Comparison of ENCODE assay signal across 1 cellular context in genomic region chr1:208225954-208226937, GRCh38.
A peak's percentile ranks its signal among the peaks of the same experiment; 100 is the strongest.
TF ChIP-seq lines count a peak whose summit lies in the region.

No MANE protein-coding gene starts in this region.

TF ChIP-seq in K562, 482 proteins besides CTCF, POLR2A, EP300 and RAD21 (continued from another document):
- no peak for TF ChIP-seq KAT2B (IDR thresholded peaks at IDR 0.05; ENCODE audit: low read depth, low read length)
- peak; percentile 61 for TF ChIP-seq TCF3 (CRISPR knock-in tag; IDR thresholded peaks at IDR 0.05)
- TF ChIP-seq NR2C1 (IDR thresholded peaks at IDR 0.05), result no peak
- TF ChIP-seq NR2C1 (tag; IDR thresholded peaks at IDR 0.05), result peak; percentile 76
- TF ChIP-seq ZBTB17 (CRISPR knock-in tag; IDR thresholded peaks at IDR 0.05), result peak; percentile 24; the same call in 1 of the 2 replicates
- no peak for TF ChIP-seq ATF2 (CRISPR knock-in tag; IDR thresholded peaks at IDR 0.05)
- TF ChIP-seq MCM3 (IDR thresholded peaks at IDR 0.05), result no peak
- no peak for TF ChIP-seq PTRF (tag; IDR thresholded peaks at IDR 0.05)
- TF ChIP-seq MYC (IDR thresholded peaks at IDR 0.05; ENCODE audit: low read depth, low read length), result no peak
- no peak for TF ChIP-seq MYC (CRISPR knock-in tag; IDR thresholded peaks at IDR 0.05; ENCODE audit: borderline replicate concordance, low read depth)
- TF ChIP-seq ZNF583 (CRISPR knock-in tag; IDR thresholded peaks at IDR 0.05), result peak; percentile 80
- TF ChIP-seq CHD2 (IDR thresholded peaks at IDR 0.05; ENCODE audit: low read depth, low read length), result no peak
- TF ChIP-seq HMBOX1 (IDR thresholded peaks at IDR 0.05), result no peak
- no peak for TF ChIP-seq E2F1 (CRISPR knock-in tag; IDR thresholded peaks at IDR 0.05)
- TF ChIP-seq HSF4 (CRISPR knock-in tag; IDR thresholded peaks at IDR 0.05; ENCODE audit: borderline replicate concordance), result peak; percentile 48; the same call in 1 of the 2 replicates
- TF ChIP-seq CAMTA2 (CRISPR knock-in tag; conservative IDR thresholded peaks at IDR 0.05), result no peak
- 0 out of 2 replicates have a peak, but pooled peaks have one; percentile 17 for TF ChIP-seq ZNF766 (CRISPR knock-in tag; conservative IDR thresholded peaks at IDR 0.05)
- TF ChIP-seq NR2C2 (CRISPR knock-in tag; IDR thresholded peaks at IDR 0.05), result no peak
- peak; percentile 82 for TF ChIP-seq NR2C2 (tag; IDR thresholded peaks at IDR 0.05)
- TF ChIP-seq ZNF639 (CRISPR knock-in tag; conservative IDR thresholded peaks at IDR 0.05 in 1 of 2, IDR thresholded peaks at IDR 0.05 in 1 of 2), result peak in 1 of 2 experiments; percentile 51; a peak in 1 of 4 replicates
- TF ChIP-seq RFX5 (IDR thresholded peaks at IDR 0.05; ENCODE audit: low read depth, low read length), result no peak
- TF ChIP-seq ZNF592 (IDR thresholded peaks at IDR 0.05), result peak; percentile 92
- TF ChIP-seq ARID1B (IDR thresholded peaks at IDR 0.05), result peak; percentile 60
- 0 out of 2 replicates have a peak, but pooled peaks have one; percentile 53 for TF ChIP-seq CXXC5 (CRISPR knock-in tag; IDR thresholded peaks at IDR 0.05)
- no peak for TF ChIP-seq IRF2 (CRISPR knock-in tag; IDR thresholded peaks at IDR 0.05)
- no peak for TF ChIP-seq HBP1 (CRISPR knock-in tag; IDR thresholded peaks at IDR 0.05)
- TF ChIP-seq ELF4 (CRISPR knock-in tag; IDR thresholded peaks at IDR 0.05), result no peak
- 0 out of 2 replicates have a peak, but pooled peaks have one; percentile 32 for TF ChIP-seq KDM2B (CRISPR knock-in tag; IDR thresholded peaks at IDR 0.05)
- TF ChIP-seq ZNF280B (CRISPR knock-in tag; IDR thresholded peaks at IDR 0.05), result no peak
- no peak for TF ChIP-seq NFXL1 (CRISPR knock-in tag; IDR thresholded peaks at IDR 0.05)
- TF ChIP-seq SREBF2 (CRISPR knock-in tag; IDR thresholded peaks at IDR 0.05), result no peak
- TF ChIP-seq MTA1 (IDR thresholded peaks at IDR 0.05; ENCODE audit: borderline replicate concordance), result 0 out of 2 replicates have a peak, but pooled peaks have one; percentile 13
- no peak for TF ChIP-seq MED1 (CRISPR knock-in tag; IDR thresholded peaks at IDR 0.05; ENCODE audit: borderline replicate concordance)
- TF ChIP-seq PYGO2 (tag; IDR thresholded peaks at IDR 0.05), result no peak; the same call in 1 of the 2 replicates
- TF ChIP-seq ZNF280A (IDR thresholded peaks at IDR 0.05; ENCODE audit: low read depth, partially characterized antibody), result no peak
